Comparison of ENCODE assay signal across 13 cellular contexts in genomic region chr2:174663572-174663971, GRCh38.
A peak's percentile ranks its signal among the peaks of the same experiment; 100 is the strongest.
DNase-seq lines count a peak whose midpoint lies in the region; ATAC-seq, FAIRE-seq and TF ChIP-seq lines count a peak whose summit lies in the region.
"Had no signal": no experiment of that assay in that cellular context is flagged by ENCODE, and none has a peak within 500 bp of the region (broad histone marks: within the 10 kb centered on the region; RNA-seq: fewer than 3 reads in every experiment).

No MANE protein-coding gene starts in this region.

- FAIRE-seq in small intestine (lab: Jason Lieb, UNC): no peak
- FAIRE-seq: A549, colon, HTR-8/SVneo had no signal

- peak overlapping the region; percentile 50 for H3K27ac Mint-ChIP-seq in type B pancreatic cell
- no peak overlapping the region for H3K27ac Mint-ChIP-seq in WTC11

- no peaks in the 10 kb centered on the region for H4K20me1 ChIP-seq in mammary epithelial cell (ENCODE audit: insufficient read depth, low read length)

- WGBS in mammary epithelial cell (ENCODE audit: low coverage, missing lambda C conversion rate): 78% methylated on average over 7 of the region's 7 CpGs
- 65 to 78% (median 77%) methylated on average over 7 of the region's 7 CpGs for WGBS in small intestine, 3 donors

- in situ Hi-C loops in mammary epithelial cell (cut with MboI; ENCODE audit: low sequenced_read_pairs in 2 of 2): no loop called here

- H3K27ac ChIP-seq in breast epithelium (peak overlapping the region; percentile 34 to 49), mammary epithelial cell (ENCODE audit: insufficient read depth, low read depth, low read length) (no peak overlapping the region), dorsolateral prefrontal cortex (peak overlapping the region in 57 of 59 donors; percentile 5 to 97 (median 89)), muscle layer of colon (ENCODE audit: low read depth, low read length) (peak overlapping the region; percentile 66), small intestine (ENCODE audit: low read depth in 1 of 2, low read length in 1 of 2) (no peak overlapping the region)
- H3K27ac ChIP-seq: A549 had no signal

- no peak overlapping the region for H3K4me2 ChIP-seq in mammary epithelial cell (ENCODE audit: insufficient read depth, low read depth, low read length)

- intact Hi-C loops in breast epithelium (cut with DNase I; ENCODE audit: low total_unique reads) (no loop called here), mammary epithelial cell (cut with micrococcal nuclease) (no loop called here), dorsolateral prefrontal cortex (cut with DNase I) (no loop called here)

- CTCF ChIA-PET in mammary epithelial cell (lab: Charles Lee; ENCODE audit: low non-redundant PET): no interaction called here
- CTCF ChIA-PET in WTC11 (lab: Charles Lee): interaction anchor here (1.0 kb wide), 1 partner anchor 666 kb away, joined by 3 read pairs; no protein-coding TSS in a partner anchor

- H3K9me3 Mint-ChIP-seq in type B pancreatic cell (no peaks in the 10 kb centered on the region), WTC11 (no peaks in the 10 kb centered on the region)
- H3K9me3 Mint-ChIP-seq: neural crest cell had no signal

- H3K79me2 ChIP-seq in mammary epithelial cell (ENCODE audit: insufficient read depth, low read length): no peaks in the 10 kb centered on the region

- H3K36me3 ChIP-seq in breast epithelium (no peaks in the 10 kb centered on the region), mammary epithelial cell (ENCODE audit: insufficient read depth, low read length) (no peaks in the 10 kb centered on the region), muscle layer of colon (ENCODE audit: insufficient read depth, low read length) (no peaks in the 10 kb centered on the region), small intestine (ENCODE audit: control insufficient read depth in 2 of 2, insufficient read depth in 2 of 2, low read length in 2 of 2) (no peaks in the 10 kb centered on the region)

- ATAC-seq in WTC11: no peak
- ATAC-seq: A549 had no signal

- TF ChIP-seq POLR2A in breast epithelium (IDR thresholded peaks at IDR 0.05): no peak

- H3K9ac ChIP-seq in mammary epithelial cell (ENCODE audit: insufficient read depth, low read length) (no peak overlapping the region), muscle layer of colon (ENCODE audit: low read length) (peak overlapping the region; percentile 32)

- H3K36me3 Mint-ChIP-seq in type B pancreatic cell (no peaks in the 10 kb centered on the region), WTC11 (no peaks in the 10 kb centered on the region)

- peak overlapping the region in 1 of 3 donors; percentile 4 for H3K4me3 ChIP-seq in breast epithelium
- no peak overlapping the region for H3K4me3 ChIP-seq in mammary epithelial cell (replicated peaks in 1 of 3; ENCODE audit: insufficient read depth in 1 of 3, low read depth in 2 of 3, low read length in 3 of 3)
- no peak overlapping the region for H3K4me3 ChIP-seq in dorsolateral prefrontal cortex
- peak overlapping the region in 1 of 2 donors; percentile 34 for H3K4me3 ChIP-seq in muscle layer of colon (ENCODE audit: low read depth in 1 of 2, low read length in 2 of 2)
- no peak overlapping the region for H3K4me3 ChIP-seq in small intestine (ENCODE audit: low read depth in 1 of 2, low read length in 2 of 2)
- H3K4me3 ChIP-seq: A549 had no signal

- no peak for TF ChIP-seq CTCF in breast epithelium (IDR thresholded peaks at IDR 0.05)
- TF ChIP-seq CTCF in mammary epithelial cell (conservative IDR thresholded peaks at IDR 0.05 in 1 of 2, IDR thresholded peaks at IDR 0.05 in 1 of 2; ENCODE audit: extremely low read depth in 1 of 2, insufficient read depth in 1 of 2, low read depth in 1 of 2, low read length in 2 of 2): no peak
- TF ChIP-seq CTCF in dorsolateral prefrontal cortex (IDR thresholded peaks at IDR 0.05 in 54 of 56, conservative IDR thresholded peaks at IDR 0.05 in 2 of 56; ENCODE audit: low read depth in 1 of 56, partially characterized antibody in 56 of 56): no peak
- TF ChIP-seq CTCF in type B pancreatic cell (conservative IDR thresholded peaks at IDR 0.05): no peak
- TF ChIP-seq CTCF in WTC11 (IDR thresholded peaks at IDR 0.05): no peak

- H3K4me3 Mint-ChIP-seq in type B pancreatic cell: peak overlapping the region; percentile 45
- H3K4me3 Mint-ChIP-seq in WTC11: no peak overlapping the region
- H3K4me3 Mint-ChIP-seq: neural crest cell had no signal

- H3K4me1 Mint-ChIP-seq in type B pancreatic cell (ENCODE audit: unreplicated experiment) (peaks cover 30% of the 10 kb centered on the region), WTC11 (peaks cover 20% of the 10 kb centered on the region)

- BruUV-seq in mammary epithelial cell (replicated peaks; lab: Mats Ljungman, UMichigan): no TSS peak

- H3K27me3 ChIP-seq in breast epithelium (no peaks in the 10 kb centered on the region), mammary epithelial cell (ENCODE audit: insufficient read depth, low read length) (no peaks in the 10 kb centered on the region), dorsolateral prefrontal cortex (no peaks in the 10 kb centered on the region), muscle layer of colon (ENCODE audit: control insufficient read depth in 1 of 2, insufficient read depth in 2 of 2, low read length in 2 of 2) (no peaks in the 10 kb centered on the region), small intestine (ENCODE audit: control insufficient read depth in 2 of 2, insufficient read depth in 2 of 2, low read length in 2 of 2) (no peaks in the 10 kb centered on the region)

- H3K9me3 ChIP-seq in breast epithelium (no peaks in the 10 kb centered on the region), mammary epithelial cell (replicated peaks; ENCODE audit: insufficient read depth, low read length) (no peaks in the 10 kb centered on the region), muscle layer of colon (ENCODE audit: low read length) (no peaks in the 10 kb centered on the region), small intestine (ENCODE audit: control insufficient read depth, low read depth) (no peaks in the 10 kb centered on the region)
- H3K9me3 ChIP-seq: A549 had no signal

- dilution Hi-C loops in mammary epithelial cell (cut with HindIII; ENCODE audit: low sequenced_read_pairs): no loop called here

- DNase-seq in breast epithelium (ENCODE audit: low spot score in 2 of 2) (no peak), mammary epithelial cell (no peak), dorsolateral prefrontal cortex (no peak), type B pancreatic cell (ENCODE audit: extremely low spot score, unreplicated experiment) (no peak), WTC11 (ENCODE audit: low spot score) (no peak), small intestine (no peak), T-helper 2 cell (no peak)
- DNase-seq: NCI-H2081 treated with DMSO at 0.1 percent for 48 hours had no signal

- peaks cover 0 to 8% of the 10 kb centered on the region in 2 donors for H3K4me1 ChIP-seq in breast epithelium
- no peaks in the 10 kb centered on the region for H3K4me1 ChIP-seq in mammary epithelial cell (ENCODE audit: insufficient read depth, low read length)
- peaks cover 53% of the 10 kb centered on the region for H3K4me1 ChIP-seq in muscle layer of colon (ENCODE audit: insufficient read depth, low read length)
- H3K4me1 ChIP-seq in small intestine (ENCODE audit: control insufficient read depth in 2 of 2, insufficient read depth in 1 of 2, low read depth in 1 of 2, low read length in 1 of 2): peaks cover under 1 to 10% of the 10 kb centered on the region in 2 donors

- no peak overlapping the region for H2AFZ ChIP-seq in mammary epithelial cell (ENCODE audit: low read depth, low read length)

- POLR2A ChIA-PET in WTC11 (lab: Charles Lee): no interaction called here

- H3K27me3 Mint-ChIP-seq in type B pancreatic cell (no peaks in the 10 kb centered on the region), WTC11 (ENCODE audit: low read depth) (no peaks in the 10 kb centered on the region; the same call in 1 of the 2 replicates)

TF ChIP-seq in WTC11, 78 proteins besides CTCF, POLR2A, EP300 and RAD21:
- no peak for TF ChIP-seq ZNF281 (CRISPR knock-in tag; IDR thresholded peaks at IDR 0.05)
- TF ChIP-seq NR2C2 (CRISPR knock-in tag; IDR thresholded peaks at IDR 0.05): no peak
- no peak for TF ChIP-seq CBFB (CRISPR knock-in tag; IDR thresholded peaks at IDR 0.05; ENCODE audit: low read depth)
- TF ChIP-seq ATF1 (CRISPR knock-in tag; IDR thresholded peaks at IDR 0.05): no peak
- TF ChIP-seq SMAD4 (CRISPR knock-in tag; IDR thresholded peaks at IDR 0.05): no peak
- TF ChIP-seq NFATC4 (CRISPR knock-in tag; IDR thresholded peaks at IDR 0.05): no peak
- TF ChIP-seq USF1 (CRISPR knock-in tag; IDR thresholded peaks at IDR 0.05): no peak
- TF ChIP-seq ZNF219 (CRISPR knock-in tag; IDR thresholded peaks at IDR 0.05; ENCODE audit: borderline replicate concordance): no peak

Comparison
In these comparisons a context has a peak if more than half of its experiments do, and no peak if none do; other contexts are left out.
1. H3K27ac ChIP-seq: peak in breast epithelium (2 of 2), dorsolateral prefrontal cortex (57 of 59) and muscle layer of colon (single experiment); none in mammary epithelial cell (single experiment) and small intestine (0 of 2).